1 cellular context compared by ENCODE assay signal in the genomic region with DNA sequence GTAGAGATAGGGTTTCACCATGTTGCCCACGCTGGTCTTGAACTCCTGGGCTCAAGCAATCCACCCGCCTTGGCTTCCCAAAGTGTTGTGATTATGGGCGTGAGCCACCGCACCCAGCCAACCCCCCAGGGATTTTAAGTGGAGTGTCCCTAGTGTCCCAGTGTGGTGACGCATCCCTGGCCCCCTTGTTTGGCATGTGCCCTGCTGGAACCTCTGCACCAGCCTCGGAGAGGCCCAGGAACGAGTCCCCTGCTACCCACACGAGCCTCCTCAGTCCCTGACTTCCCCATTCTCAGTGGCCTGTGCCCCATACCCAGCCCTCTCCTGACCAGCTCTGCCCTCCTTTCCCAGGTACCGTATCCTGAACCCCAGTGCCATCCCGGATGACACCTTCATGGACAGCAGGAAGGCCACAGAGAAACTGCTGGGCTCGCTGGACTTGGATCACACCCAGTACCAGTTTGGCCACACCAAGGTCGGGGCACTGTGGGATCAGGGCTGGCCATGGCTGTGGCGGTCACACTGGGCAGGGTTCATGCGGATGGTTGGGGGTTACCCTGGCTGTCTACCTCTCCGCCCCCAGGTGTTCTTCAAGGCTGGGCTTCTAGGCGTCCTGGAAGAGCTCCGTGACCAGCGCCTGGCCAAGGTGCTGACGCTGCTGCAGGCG.
TF ChIP-seq lines count a peak whose summit lies in the region.

No MANE protein-coding gene starts in this region.

TF ChIP-seq in H1, 55 proteins besides CTCF, POLR2A, EP300 and RAD21:
- no peak for TF ChIP-seq CHD2 (IDR thresholded peaks at IDR 0.05; ENCODE audit: low read length)
- no peak for TF ChIP-seq NANOG (IDR thresholded peaks at IDR 0.05; ENCODE audit: insufficient read depth, low read depth, low read length, poor library complexity, severe bottlenecking)
- no peak for TF ChIP-seq POU5F1 (IDR thresholded peaks at IDR 0.05; ENCODE audit: low read depth, low read length)
- TF ChIP-seq ATF3 (IDR thresholded peaks at IDR 0.05; ENCODE audit: insufficient read depth, low read depth, low read length) = no peak
- TF ChIP-seq TEAD4 (IDR thresholded peaks at IDR 0.05; ENCODE audit: low read depth, low read length) = no peak
- TF ChIP-seq MAFK (IDR thresholded peaks at IDR 0.05; ENCODE audit: low read depth, low read length) = no peak
